Comparison of ENCODE assay signal across 37 cellular contexts in genomic region chr7:79284226-79284625, GRCh38.
A peak's percentile ranks its signal among the peaks of the same experiment; 100 is the strongest.
DNase-seq lines count a peak whose midpoint lies in the region; ATAC-seq and TF ChIP-seq lines count a peak whose summit lies in the region.
"Had no signal": no experiment of that assay in that cellular context is flagged by ENCODE, and none has a peak within 500 bp of the region (broad histone marks: within the 10 kb centered on the region; RNA-seq: fewer than 3 reads in every experiment).

No MANE protein-coding gene starts in this region.

- intact Hi-C loops in mammary epithelial cell (cut with micrococcal nuclease): no loop called here
- intact Hi-C loops in breast epithelium (cut with DNase I; ENCODE audit: low total_unique reads): no loop called here

- H3K9me3 Mint-ChIP-seq in activated naive CD8-positive, alpha-beta T cell treated with anti-CD3 and anti-CD28 coated beads, Interleukin-2, amount 50 U/mL, for 24 hours: no peaks in the 10 kb centered on the region
- H3K9me3 Mint-ChIP-seq: H9; stimulated activated naive CD8-positive, alpha-beta T cell treated with anti-CD3 and anti-CD28 coated beads, Interleukin-15, Interleukin-2, amounts not matched to agents 100 ng/mL and 50 ng/mL, for 24 hours had no signal

- dilution Hi-C loops in mammary epithelial cell (cut with HindIII; ENCODE audit: low sequenced_read_pairs): no loop called here

- H2AFZ ChIP-seq in mammary epithelial cell (ENCODE audit: low read depth, low read length) (peak overlapping the region; percentile 46), Karpas-422 (ENCODE audit: low read length) (no peak overlapping the region)

- no peaks in the 10 kb centered on the region for H3K4me1 Mint-ChIP-seq in activated naive CD8-positive, alpha-beta T cell treated with anti-CD3 and anti-CD28 coated beads, Interleukin-2, amount 50 U/mL, for 24 hours
- H3K4me1 Mint-ChIP-seq: activated T-helper 17 cell treated with anti-CD3 and anti-CD28 coated beads, Interleukin-2, amount 50 U/mL, for 72 hours; H9; natural killer cell had no signal

- no peak overlapping the region for H3K4me3 ChIP-seq in mammary epithelial cell (replicated peaks in 1 of 3; ENCODE audit: insufficient read depth in 1 of 3, low read depth in 2 of 3, low read length in 3 of 3)
- H3K4me3 ChIP-seq in breast epithelium: no peak overlapping the region
- H3K4me3 ChIP-seq in RWPE2 (ENCODE audit: severe bottlenecking): no peak overlapping the region
- H3K4me3 ChIP-seq in fibroblast of pulmonary artery (replicated peaks; ENCODE audit: low read depth, low read length): no peak overlapping the region
- H3K4me3 ChIP-seq in Karpas-422 (ENCODE audit: low read length): no peak overlapping the region
- H3K4me3 ChIP-seq: colonic mucosa, gastrocnemius medialis, GM12878, lower lobe of right lung, mucosa of descending colon, ovary, smooth muscle cell, thoracic aorta had no signal

- H3K9ac ChIP-seq in mammary epithelial cell (ENCODE audit: insufficient read depth, low read length): no peak overlapping the region
- H3K9ac ChIP-seq in Karpas-422 (ENCODE audit: low read length): no peak overlapping the region

- H3K79me2 ChIP-seq in mammary epithelial cell (ENCODE audit: insufficient read depth, low read length) (no peaks in the 10 kb centered on the region), Karpas-422 (ENCODE audit: low read length) (no peaks in the 10 kb centered on the region)

- H3K36me3 ChIP-seq in mammary epithelial cell (ENCODE audit: insufficient read depth, low read length) (no peaks in the 10 kb centered on the region), breast epithelium (no peaks in the 10 kb centered on the region), RWPE2 (ENCODE audit: low read depth) (no peaks in the 10 kb centered on the region), Karpas-422 (ENCODE audit: insufficient read depth, low read length) (no peaks in the 10 kb centered on the region)
- H3K36me3 ChIP-seq: BE2C, colonic mucosa, gastrocnemius medialis, lower lobe of right lung, ovary, thoracic aorta had no signal

- in situ Hi-C loops in mammary epithelial cell (cut with MboI; ENCODE audit: low sequenced_read_pairs in 2 of 2): loop anchor here in 1 of 2 donors (25.0 kb wide), 1 partner anchor 753 kb away; no protein-coding TSS in a partner anchor

- no peaks in the 10 kb centered on the region for H4K20me1 ChIP-seq in mammary epithelial cell (ENCODE audit: insufficient read depth, low read length)
- H4K20me1 ChIP-seq in Karpas-422 (ENCODE audit: insufficient read depth, low read depth, low read length): no peaks in the 10 kb centered on the region

- H3K27me3 ChIP-seq in mammary epithelial cell (ENCODE audit: insufficient read depth, low read length) (no peaks in the 10 kb centered on the region), breast epithelium (no peaks in the 10 kb centered on the region), RWPE2 (ENCODE audit: insufficient read depth, poor library complexity, severe bottlenecking) (no peaks in the 10 kb centered on the region), Karpas-422 (ENCODE audit: low read length) (no peaks in the 10 kb centered on the region)
- H3K27me3 ChIP-seq: BE2C, colonic mucosa, gastrocnemius medialis, ovary had no signal

- ATAC-seq in RWPE2 (ENCODE audit: low read depth): no peak
- no peak for ATAC-seq in activated naive CD8-positive, alpha-beta T cell treated with anti-CD3 and anti-CD28 coated beads, Interleukin-2, amount 50 U/mL, for 24 hours
- ATAC-seq: activated CD8-positive, alpha-beta T cell treated with anti-CD3 and anti-CD28 coated beads, Interleukin-2, amount 10 ng/mL, durations not matched to agents 7 days and 5 days; activated T-helper 17 cell treated with anti-CD3 and anti-CD28 coated beads, Interleukin-2, amount 50 U/mL, for 72 hours; CD8-positive, alpha-beta T cell; gastrocnemius medialis; GM12878; lower lobe of right lung; mucosa of descending colon; natural killer cell had no signal

- TF ChIP-seq POLR2A in breast epithelium (IDR thresholded peaks at IDR 0.05): no peak

- H3K27ac ChIP-seq in mammary epithelial cell (ENCODE audit: insufficient read depth, low read depth, low read length): peak overlapping the region; percentile 7
- no peak overlapping the region for H3K27ac ChIP-seq in breast epithelium
- peak overlapping the region; percentile 98 for H3K27ac ChIP-seq in RWPE2 (ENCODE audit: poor library complexity, severe bottlenecking)
- H3K27ac ChIP-seq in Karpas-422 (ENCODE audit: low read length): no peak overlapping the region
- H3K27ac ChIP-seq: colonic mucosa, gastrocnemius medialis, lower lobe of right lung, ovary, thoracic aorta, VCaP had no signal

- DNase-seq in mammary epithelial cell (no peak), breast epithelium (ENCODE audit: low spot score in 2 of 2) (no peak), RWPE2 (ENCODE audit: low spot score) (no peak), fibroblast of pulmonary artery (ENCODE audit: low read depth) (peak; percentile 24), OCI-M2 (lab: John Stamatoyannopoulos, UW; ENCODE audit: unreplicated experiment) (no peak), NCI-H748 treated with DMSO at 0.1 percent for 48 hours (lab: John Stamatoyannopoulos, UW) (no peak), Karpas-422 (no peak)
- no peak for DNase-seq in activated naive CD8-positive, alpha-beta T cell treated with anti-CD3 and anti-CD28 coated beads, Interleukin-2, amount 50 U/mL, for 24 hours
- DNase-seq: 8988T; activated CD4-positive, alpha-beta T cell treated with anti-CD3 and anti-CD28 coated beads for 4 hours; activated CD8-positive, alpha-beta T cell treated with anti-CD3 and anti-CD28 coated beads, Interleukin-2, amount 10 ng/mL, durations not matched to agents 7 days and 5 days; activated naive CD4-positive, alpha-beta T cell treated with anti-CD3 and anti-CD28 coated beads, Interleukin-2, amount 50 U/mL, for 16 hours; amygdala; BE2C; CD8-positive, alpha-beta T cell; colonic mucosa; effector memory CD4-positive, alpha-beta T cell; gastrocnemius medialis; H9; lower lobe of right lung; mucosa of descending colon; MV-4-11; natural killer cell; NCI-H1436 treated with DMSO at 0.1 percent for 48 hours; NCI-H345; NCI-H69; ovary; retina; SHP77 treated with DMSO at 0.1 percent for 48 hours; stimulated activated CD4-positive, alpha-beta T cell treated with anti-CD3 and anti-CD28 coated beads, Interleukin-1b, Interleukin-23, amount 100 ng/mL, for 48 hours; T1000 had no signal

- no peak for TF ChIP-seq CTCF in mammary epithelial cell (conservative IDR thresholded peaks at IDR 0.05 in 1 of 2, IDR thresholded peaks at IDR 0.05 in 1 of 2; ENCODE audit: extremely low read depth in 1 of 2, insufficient read depth in 1 of 2, low read depth in 1 of 2, low read length in 2 of 2)
- no peak for TF ChIP-seq CTCF in breast epithelium (IDR thresholded peaks at IDR 0.05)
- TF ChIP-seq CTCF in RWPE2 (IDR thresholded peaks at IDR 0.05; ENCODE audit: poor library complexity, severe bottlenecking): no peak
- TF ChIP-seq CTCF in fibroblast of pulmonary artery (IDR thresholded peaks at IDR 0.05; ENCODE audit: low read length, missing control alignments): no peak

- H3K27me3 Mint-ChIP-seq in activated naive CD8-positive, alpha-beta T cell treated with anti-CD3 and anti-CD28 coated beads, Interleukin-2, amount 50 U/mL, for 24 hours: peaks cover 8% of the 10 kb centered on the region
- H3K27me3 Mint-ChIP-seq: activated T-helper 17 cell treated with anti-CD3 and anti-CD28 coated beads, Interleukin-2, amount 50 U/mL, for 72 hours had no signal

- no peak overlapping the region for H3K4me3 Mint-ChIP-seq in activated naive CD8-positive, alpha-beta T cell treated with anti-CD3 and anti-CD28 coated beads, Interleukin-2, amount 50 U/mL, for 24 hours
- H3K4me3 Mint-ChIP-seq: activated CD8-positive, alpha-beta T cell treated with anti-CD3 and anti-CD28 coated beads, Interleukin-2, amount 10 ng/mL, durations not matched to agents 7 days and 5 days; activated T-helper 17 cell treated with anti-CD3 and anti-CD28 coated beads, Interleukin-2, amount 50 U/mL, for 72 hours; CD8-positive, alpha-beta T cell; H9; natural killer cell; stimulated activated naive CD8-positive, alpha-beta T cell treated with anti-CD3 and anti-CD28 coated beads, Interleukin-15, Interleukin-2, amounts not matched to agents 100 ng/mL and 50 ng/mL, for 24 hours had no signal

- CTCF ChIA-PET in mammary epithelial cell (lab: Charles Lee; ENCODE audit: low non-redundant PET): no interaction called here

- H3K9me3 ChIP-seq in mammary epithelial cell (replicated peaks; ENCODE audit: insufficient read depth, low read length): no peaks in the 10 kb centered on the region
- no peaks in the 10 kb centered on the region for H3K9me3 ChIP-seq in breast epithelium
- H3K9me3 ChIP-seq in RWPE2 (ENCODE audit: severe bottlenecking): no peaks in the 10 kb centered on the region
- H3K9me3 ChIP-seq in Karpas-422 (ENCODE audit: low read length): no peaks in the 10 kb centered on the region
- H3K9me3 ChIP-seq: BE2C, colonic mucosa, gastrocnemius medialis, lower lobe of right lung, mucosa of descending colon, ovary, thoracic aorta had no signal

- H3K4me1 ChIP-seq in mammary epithelial cell (ENCODE audit: insufficient read depth, low read length): peaks cover 38% of the 10 kb centered on the region
- H3K4me1 ChIP-seq in breast epithelium: no peaks in the 10 kb centered on the region
- peaks cover 34% of the 10 kb centered on the region for H3K4me1 ChIP-seq in RWPE2 (ENCODE audit: insufficient read depth, poor library complexity, severe bottlenecking)
- no peaks in the 10 kb centered on the region for H3K4me1 ChIP-seq in Karpas-422 (ENCODE audit: low read length)
- H3K4me1 ChIP-seq: colonic mucosa, lower lobe of right lung had no signal

- no peaks in the 10 kb centered on the region for H3K9me2 ChIP-seq in Karpas-422 (replicated peaks; ENCODE audit: insufficient read depth, low read length)

- no peak overlapping the region for H3K4me2 ChIP-seq in mammary epithelial cell (ENCODE audit: insufficient read depth, low read depth, low read length)
- H3K4me2 ChIP-seq in Karpas-422 (ENCODE audit: low read depth, low read length, poor library complexity, severe bottlenecking): no peak overlapping the region

- BruUV-seq in mammary epithelial cell (replicated peaks; lab: Mats Ljungman, UMichigan): no TSS peak

- WGBS in mammary epithelial cell (ENCODE audit: low coverage, missing lambda C conversion rate): 6% methylated on average over 1 of the region's 1 CpG

- no peaks in the 10 kb centered on the region for H3K36me3 Mint-ChIP-seq in activated naive CD8-positive, alpha-beta T cell treated with anti-CD3 and anti-CD28 coated beads, Interleukin-2, amount 50 U/mL, for 24 hours (ENCODE audit: low read depth)
- H3K36me3 Mint-ChIP-seq: CD8-positive, alpha-beta T cell; natural killer cell had no signal

- H3K27ac Mint-ChIP-seq in activated naive CD8-positive, alpha-beta T cell treated with anti-CD3 and anti-CD28 coated beads, Interleukin-2, amount 50 U/mL, for 24 hours: no peak overlapping the region
- H3K27ac Mint-ChIP-seq: activated CD8-positive, alpha-beta T cell treated with anti-CD3 and anti-CD28 coated beads, Interleukin-2, amount 10 ng/mL, durations not matched to agents 7 days and 5 days; activated T-helper 17 cell treated with anti-CD3 and anti-CD28 coated beads, Interleukin-2, amount 50 U/mL, for 72 hours; CD8-positive, alpha-beta T cell; natural killer cell; stimulated activated naive CD8-positive, alpha-beta T cell treated with anti-CD3 and anti-CD28 coated beads, Interleukin-15, Interleukin-2, amounts not matched to agents 100 ng/mL and 50 ng/mL, for 24 hours had no signal

Comparison
In these comparisons a context has a peak if more than half of its experiments do, and no peak if none do; other contexts are left out.
1. H3K27ac ChIP-seq: peak in mammary epithelial cell (single experiment) and RWPE2 (single experiment); none in breast epithelium (0 of 2) and Karpas-422 (single experiment).